In the genomic region with DNA sequence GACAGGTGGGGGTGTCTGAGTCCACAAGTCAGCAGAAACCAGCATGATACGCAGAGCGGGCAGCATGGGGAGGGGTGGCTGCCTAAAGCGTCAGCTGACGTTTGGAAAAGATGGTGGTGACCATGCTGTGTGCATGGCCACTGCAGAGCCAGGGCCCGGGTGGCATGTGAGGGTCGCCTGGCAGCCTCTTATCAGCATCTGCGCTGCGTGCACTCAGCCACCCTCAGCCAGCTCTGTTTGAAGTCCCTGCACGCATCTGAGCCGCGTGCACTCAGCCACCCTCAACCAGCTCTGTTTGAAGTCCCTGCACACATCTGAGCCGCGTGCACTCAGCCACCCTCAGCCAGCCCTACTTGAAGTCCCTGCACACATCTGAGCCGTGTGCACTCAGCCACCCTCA, we compare ENCODE assay signal across 25 cellular contexts.
DNase-seq lines count a peak whose midpoint lies in the region; ATAC-seq, FAIRE-seq and TF ChIP-seq lines count a peak whose summit lies in the region.
"Had no signal": no experiment of that assay in that cellular context is flagged by ENCODE, and none has a peak within 500 bp of the region (broad histone marks: within the 10 kb centered on the region; RNA-seq: fewer than 3 reads in every experiment).

No MANE protein-coding gene starts in this region.

- H3K27ac ChIP-seq in CD4-positive, alpha-beta memory T cell (ENCODE audit: low read depth, low read length): peak overlapping the region; percentile 3
- H3K27ac ChIP-seq in neuronal stem cell (replicated peaks; ENCODE audit: low read length): no peak overlapping the region
- H3K27ac ChIP-seq: gastrocnemius medialis, left lung, Peyer's patch, thyroid gland had no signal

- no peak overlapping the region for H3K23ac ChIP-seq in neuronal stem cell (ENCODE audit: low read depth, low read length, poor library complexity)

- intact Hi-C loops in activated CD8-positive, alpha-beta T cell treated with anti-CD3 and anti-CD28 coated beads for 36 hours (cut with micrococcal nuclease): no loop called here
- intact Hi-C loops in CD4-positive, alpha-beta memory T cell (cut with micrococcal nuclease): no loop called here

- no peak overlapping the region for H3K4me2 ChIP-seq in neuronal stem cell (ENCODE audit: insufficient read depth, low read length, poor library complexity, severe bottlenecking)

- DNase-seq in activated CD8-positive, alpha-beta T cell treated with anti-CD3 and anti-CD28 coated beads, Interleukin-2, amount 10 ng/mL, durations not matched to agents 7 days and 5 days: no peak
- no peak for DNase-seq in activated CD8-positive, alpha-beta T cell treated with anti-CD3 and anti-CD28 coated beads for 36 hours
- DNase-seq in CD4-positive, alpha-beta memory T cell: peak in 2 of 5 donors; percentile 3 to 5
- DNase-seq in central memory CD8-positive, alpha-beta T cell (ENCODE audit: low spot score in 2 of 2): no peak
- no peak for DNase-seq in neuronal stem cell (ENCODE audit: low spot score)
- DNase-seq in HTR-8/SVneo (ENCODE audit: insufficient read length, low spot score): no peak
- no peak for DNase-seq in iPS-NIHi7 (ENCODE audit: extremely low spot score)
- no peak for DNase-seq in A172 (ENCODE audit: low spot score)
- DNase-seq: activated CD4-positive, CD25-positive, alpha-beta regulatory T cell; gastrocnemius medialis; HCEC 1CT; left lung; mesenchymal stem cell; NCI-H1092 treated with DMSO at 0.1 percent for 48 hours; NCI-H187 treated with DMSO at 0.1 percent for 48 hours; NCI-H526 treated with DMSO at 0.1 percent for 48 hours; occipital lobe; SHP77 treated with DMSO at 0.1 percent for 48 hours; stimulated activated naive CD8-positive, alpha-beta T cell treated with anti-CD3 and anti-CD28 coated beads, Interleukin-15, amount 100 ng/mL, for 72 hours had no signal

- H3K36me3 ChIP-seq in CD4-positive, alpha-beta memory T cell (ENCODE audit: insufficient read depth, low read length): peaks cover 70% of the 10 kb centered on the region
- H3K36me3 ChIP-seq in neuronal stem cell (replicated peaks in 1 of 2; ENCODE audit: control insufficient read depth in 2 of 2, insufficient read depth in 2 of 2, low read length in 2 of 2): peaks cover 13 to 90% of the 10 kb centered on the region in 2 donors

- H3K9me3 ChIP-seq in CD4-positive, alpha-beta memory T cell (ENCODE audit: control insufficient read depth in 1 of 2, low read length in 2 of 2): no peaks in the 10 kb centered on the region
- no peaks in the 10 kb centered on the region for H3K9me3 ChIP-seq in neuronal stem cell (replicated peaks in 1 of 2; ENCODE audit: control insufficient read depth in 2 of 2, insufficient read depth in 1 of 2, low read depth in 1 of 2, low read length in 2 of 2)
- H3K9me3 ChIP-seq: gastrocnemius medialis, left lung, Peyer's patch, thyroid gland had no signal

- CTCF ChIA-PET in activated CD8-positive, alpha-beta T cell treated with anti-CD3 and anti-CD28 coated beads, Interleukin-2, amount 10 ng/mL, durations not matched to agents 7 days and 5 days (lab: Charles Lee): no interaction called here
- CTCF ChIA-PET in activated CD8-positive, alpha-beta T cell treated with anti-CD3 and anti-CD28 coated beads for 36 hours (lab: Charles Lee): no interaction called here
- CTCF ChIA-PET in CD4-positive, alpha-beta memory T cell (lab: Charles Lee; ENCODE audit: partially characterized antibody): interaction anchor here (2.8 kb wide), 1 partner anchor 8 kb away, joined by 8 read pairs; no protein-coding TSS in a partner anchor

- H2BK12ac ChIP-seq in neuronal stem cell (ENCODE audit: low read length): no peak overlapping the region

- no peak overlapping the region for H3K4ac ChIP-seq in neuronal stem cell (ENCODE audit: low read length)

- H3K4me1 ChIP-seq in CD4-positive, alpha-beta memory T cell (ENCODE audit: insufficient read depth, low read length): peaks cover 6% of the 10 kb centered on the region
- H3K4me1 ChIP-seq in neuronal stem cell (ENCODE audit: control insufficient read depth in 2 of 2, insufficient read depth in 1 of 2, low read depth in 1 of 2, low read length in 2 of 2): peaks cover 0 to 4% of the 10 kb centered on the region in 2 donors

- H3K27me3 ChIP-seq in CD4-positive, alpha-beta memory T cell (ENCODE audit: insufficient read depth, low read length): no peaks in the 10 kb centered on the region
- H3K27me3 ChIP-seq in neuronal stem cell (ENCODE audit: control insufficient read depth in 3 of 3, insufficient read depth in 3 of 3, low read depth in 1 of 3, low read length in 3 of 3): no peaks in the 10 kb centered on the region
- H3K27me3 ChIP-seq: gastrocnemius medialis, left lung, Peyer's patch, thyroid gland had no signal

- H3K18ac ChIP-seq in neuronal stem cell (ENCODE audit: low read length): no peak overlapping the region

- ATAC-seq in activated CD8-positive, alpha-beta T cell treated with anti-CD3 and anti-CD28 coated beads, Interleukin-2, amount 10 ng/mL, durations not matched to agents 7 days and 5 days: no peak
- ATAC-seq in activated CD8-positive, alpha-beta T cell treated with anti-CD3 and anti-CD28 coated beads for 36 hours: no peak
- ATAC-seq in central memory CD8-positive, alpha-beta T cell (replicated peaks; ENCODE audit: extremely low read depth, poor library complexity, severe bottlenecking): no peak
- ATAC-seq: activated naive CD4-positive, alpha-beta T cell treated with anti-CD3 and anti-CD28 coated beads, Interleukin-2, amount 50 U/mL, for 72 hours; gastrocnemius medialis; left lung; stimulated activated naive CD8-positive, alpha-beta T cell treated with anti-CD3 and anti-CD28 coated beads, Interleukin-15, amount 100 ng/mL, for 72 hours had no signal

- H4K8ac ChIP-seq in neuronal stem cell (ENCODE audit: low read depth, low read length): no peak overlapping the region

- no peak overlapping the region for H2AFZ ChIP-seq in neuronal stem cell (ENCODE audit: low read length)

- H2BK120ac ChIP-seq in neuronal stem cell (ENCODE audit: low read depth, low read length): no peak overlapping the region

- H3K27me3 Mint-ChIP-seq in activated CD8-positive, alpha-beta T cell treated with anti-CD3 and anti-CD28 coated beads, Interleukin-2, amount 10 ng/mL, durations not matched to agents 7 days and 5 days (ENCODE audit: low read depth): no peaks in the 10 kb centered on the region
- H3K27me3 Mint-ChIP-seq in activated CD8-positive, alpha-beta T cell treated with anti-CD3 and anti-CD28 coated beads for 36 hours: no peaks in the 10 kb centered on the region
- no peaks in the 10 kb centered on the region for H3K27me3 Mint-ChIP-seq in CD4-positive, alpha-beta memory T cell
- H3K27me3 Mint-ChIP-seq in central memory CD8-positive, alpha-beta T cell: no peaks in the 10 kb centered on the region
- H3K27me3 Mint-ChIP-seq: B cell; dendritic cell treated with granulocyte-macrophage colony-stimulating factor and Interleukin-4, amounts not matched to agents 40 ng/mL and 50 ng/mL, for 4 days; stimulated activated naive CD8-positive, alpha-beta T cell treated with anti-CD3 and anti-CD28 coated beads, Interleukin-15, amount 100 ng/mL, for 72 hours had no signal

- H2AK5ac ChIP-seq in neuronal stem cell (ENCODE audit: low read depth, low read length): no peak overlapping the region

- peaks cover 24% of the 10 kb centered on the region for H3K4me1 Mint-ChIP-seq in activated CD8-positive, alpha-beta T cell treated with anti-CD3 and anti-CD28 coated beads, Interleukin-2, amount 10 ng/mL, durations not matched to agents 7 days and 5 days (ENCODE audit: low read depth)
- H3K4me1 Mint-ChIP-seq in activated CD8-positive, alpha-beta T cell treated with anti-CD3 and anti-CD28 coated beads for 36 hours (ENCODE audit: low read depth): peaks cover 25% of the 10 kb centered on the region
- peaks cover 23 to 46% (median 32%) of the 10 kb centered on the region in 4 donors for H3K4me1 Mint-ChIP-seq in CD4-positive, alpha-beta memory T cell
- H3K4me1 Mint-ChIP-seq in central memory CD8-positive, alpha-beta T cell: peaks cover 32% of the 10 kb centered on the region
- H3K4me1 Mint-ChIP-seq: B cell had no signal

- no peaks in the 10 kb centered on the region for H3K9me3 Mint-ChIP-seq in activated CD8-positive, alpha-beta T cell treated with anti-CD3 and anti-CD28 coated beads, Interleukin-2, amount 10 ng/mL, durations not matched to agents 7 days and 5 days (ENCODE audit: insufficient read depth)
- H3K9me3 Mint-ChIP-seq in activated CD8-positive, alpha-beta T cell treated with anti-CD3 and anti-CD28 coated beads for 36 hours: no peaks in the 10 kb centered on the region
- H3K9me3 Mint-ChIP-seq in CD4-positive, alpha-beta memory T cell: no peaks in the 10 kb centered on the region
- no peaks in the 10 kb centered on the region for H3K9me3 Mint-ChIP-seq in central memory CD8-positive, alpha-beta T cell
- H3K9me3 Mint-ChIP-seq: activated naive CD4-positive, alpha-beta T cell treated with anti-CD3 and anti-CD28 coated beads, Interleukin-2, amount 50 U/mL, for 72 hours; dendritic cell treated with granulocyte-macrophage colony-stimulating factor and Interleukin-4, amounts not matched to agents 40 ng/mL and 50 ng/mL, for 4 days; stimulated activated naive CD8-positive, alpha-beta T cell treated with anti-CD3 and anti-CD28 coated beads, Interleukin-15, amount 100 ng/mL, for 72 hours had no signal

- H3K4me3 Mint-ChIP-seq in activated CD8-positive, alpha-beta T cell treated with anti-CD3 and anti-CD28 coated beads, Interleukin-2, amount 10 ng/mL, durations not matched to agents 7 days and 5 days: no peak overlapping the region
- H3K4me3 Mint-ChIP-seq in activated CD8-positive, alpha-beta T cell treated with anti-CD3 and anti-CD28 coated beads for 36 hours: no peak overlapping the region
- no peak overlapping the region for H3K4me3 Mint-ChIP-seq in CD4-positive, alpha-beta memory T cell
- H3K4me3 Mint-ChIP-seq in central memory CD8-positive, alpha-beta T cell: no peak overlapping the region
- H3K4me3 Mint-ChIP-seq: B cell; dendritic cell treated with granulocyte-macrophage colony-stimulating factor and Interleukin-4, amounts not matched to agents 40 ng/mL and 50 ng/mL, for 4 days; stimulated activated naive CD8-positive, alpha-beta T cell treated with anti-CD3 and anti-CD28 coated beads, Interleukin-15, amount 100 ng/mL, for 72 hours had no signal

- no peak for TF ChIP-seq CTCF in activated CD8-positive, alpha-beta T cell treated with anti-CD3 and anti-CD28 coated beads for 36 hours (IDR thresholded peaks at IDR 0.05)

- WGBS in neuronal stem cell (ENCODE audit: extremely low coverage in 2 of 2, insufficient read length in 2 of 2, insufficient replicate concordance in 1 of 2), 2 donors: no CpG with 5 or more reads among the region's 14 CpGs

- POLR2A ChIA-PET in activated CD8-positive, alpha-beta T cell treated with anti-CD3 and anti-CD28 coated beads, Interleukin-2, amount 10 ng/mL, durations not matched to agents 7 days and 5 days (lab: Charles Lee): no interaction called here
- POLR2A ChIA-PET in activated CD8-positive, alpha-beta T cell treated with anti-CD3 and anti-CD28 coated beads for 36 hours (lab: Charles Lee): no interaction called here
- POLR2A ChIA-PET in CD4-positive, alpha-beta memory T cell (lab: Charles Lee; ENCODE audit: partially characterized antibody): no interaction called here

- peaks cover 80% of the 10 kb centered on the region for H3K36me3 Mint-ChIP-seq in activated CD8-positive, alpha-beta T cell treated with anti-CD3 and anti-CD28 coated beads, Interleukin-2, amount 10 ng/mL, durations not matched to agents 7 days and 5 days (ENCODE audit: low read depth)
- H3K36me3 Mint-ChIP-seq in activated CD8-positive, alpha-beta T cell treated with anti-CD3 and anti-CD28 coated beads for 36 hours (ENCODE audit: low read depth): peaks cover 66% of the 10 kb centered on the region
- H3K36me3 Mint-ChIP-seq in CD4-positive, alpha-beta memory T cell: peaks cover 69 to 87% of the 10 kb centered on the region in 2 donors
- peaks cover 68% of the 10 kb centered on the region for H3K36me3 Mint-ChIP-seq in central memory CD8-positive, alpha-beta T cell (ENCODE audit: insufficient read depth)

- no peaks in the 10 kb centered on the region for H3K79me1 ChIP-seq in neuronal stem cell (ENCODE audit: low read depth, low read length)

- no peak overlapping the region for H4K91ac ChIP-seq in neuronal stem cell (ENCODE audit: low read depth, low read length, poor library complexity)

- H2BK15ac ChIP-seq in neuronal stem cell (ENCODE audit: low read length): no peak overlapping the region

- peak overlapping the region; percentile 57 for H3K27ac Mint-ChIP-seq in activated CD8-positive, alpha-beta T cell treated with anti-CD3 and anti-CD28 coated beads, Interleukin-2, amount 10 ng/mL, durations not matched to agents 7 days and 5 days
- H3K27ac Mint-ChIP-seq in activated CD8-positive, alpha-beta T cell treated with anti-CD3 and anti-CD28 coated beads for 36 hours: no peak overlapping the region
- H3K27ac Mint-ChIP-seq in CD4-positive, alpha-beta memory T cell: peak overlapping the region in 6 of 7 donors; percentile 24 to 87 (median 80)
- H3K27ac Mint-ChIP-seq in central memory CD8-positive, alpha-beta T cell (ENCODE audit: low read depth): peak overlapping the region; percentile 32
- H3K27ac Mint-ChIP-seq: B cell; dendritic cell treated with granulocyte-macrophage colony-stimulating factor and Interleukin-4, amounts not matched to agents 40 ng/mL and 50 ng/mL, for 4 days had no signal

- H3K14ac ChIP-seq in neuronal stem cell (ENCODE audit: low read length): no peak overlapping the region

- no peak overlapping the region for H2BK5ac ChIP-seq in neuronal stem cell (ENCODE audit: low read length)

- peak overlapping the region; percentile 9 for H3K9ac ChIP-seq in neuronal stem cell (ENCODE audit: low read depth, low read length, poor library complexity)

- no peak overlapping the region for H3K4me3 ChIP-seq in CD4-positive, alpha-beta memory T cell (ENCODE audit: low read length in 2 of 2)
- H3K4me3 ChIP-seq in neuronal stem cell (ENCODE audit: low read length in 2 of 2): no peak overlapping the region
- H3K4me3 ChIP-seq: gastrocnemius medialis, left lung, Peyer's patch, thyroid gland had no signal

- no peak for FAIRE-seq in HTR-8/SVneo (lab: Jason Lieb, UNC)
- FAIRE-seq: astrocyte had no signal
